In the genomic region with DNA sequence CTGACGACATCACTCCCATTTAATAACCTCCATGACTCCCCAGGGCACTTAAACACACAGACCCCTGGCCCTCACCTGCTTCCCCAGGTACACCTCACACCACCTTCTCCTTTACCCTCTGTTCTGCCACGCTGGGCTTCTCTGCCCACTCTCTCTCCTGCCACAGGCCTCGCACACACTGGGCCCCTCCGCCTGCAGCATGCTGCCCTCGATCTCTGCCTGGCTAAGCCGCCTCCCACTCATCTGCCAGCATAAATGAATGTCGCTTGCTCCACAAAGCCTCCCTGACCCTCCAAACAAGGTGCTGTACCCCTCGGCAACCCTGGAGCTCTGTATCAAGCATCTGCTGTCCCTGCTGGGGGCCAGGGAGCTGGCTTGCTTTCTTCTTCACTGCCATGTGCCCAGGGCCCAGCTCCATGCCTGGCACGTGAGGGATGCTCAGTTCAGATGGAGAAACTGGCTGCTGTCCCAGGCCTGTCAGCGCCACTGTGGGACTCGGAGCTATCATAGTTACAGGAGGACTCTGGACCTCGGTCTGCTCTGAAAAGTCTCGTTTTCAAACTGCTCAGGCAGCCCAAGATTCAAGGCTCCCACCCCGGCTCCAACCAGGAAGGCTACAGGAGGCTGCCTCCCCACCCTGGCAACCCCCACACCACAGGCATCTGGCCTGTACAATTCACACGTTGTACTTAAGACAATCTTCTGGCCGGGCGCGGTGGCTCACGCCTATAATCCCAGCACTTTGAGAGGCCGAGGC, we compare ENCODE assay signal across 21 cellular contexts. TPM values are rescaled to one million over a fixed set of nuclear protein-coding genes. Genes with fewer than 3 reads are reported as not detected.
A peak's percentile ranks its signal among the peaks of the same experiment; 100 is the strongest.
DNase-seq lines count a peak whose midpoint lies in the region; ATAC-seq and TF ChIP-seq lines count a peak whose summit lies in the region.
"Had no signal": no experiment of that assay in that cellular context is flagged by ENCODE, and none has a peak within 500 bp of the region (broad histone marks: within the 10 kb centered on the region; RNA-seq: fewer than 3 reads in every experiment).

No MANE protein-coding gene starts in this region.

- no peak overlapping the region for H3K27ac ChIP-seq in adrenal gland
- H3K27ac ChIP-seq: breast epithelium, C4-2B, tibial artery had no signal

- H3K36me3 Mint-ChIP-seq in neural crest cell (ENCODE audit: low read depth), result no peaks in the 10 kb centered on the region
- H3K36me3 Mint-ChIP-seq: activated naive CD8-positive, alpha-beta T cell treated with anti-CD3 and anti-CD28 coated beads, Interleukin-2, amount 10 ng/mL, durations not matched to agents 7 days and 5 days; natural killer cell had no signal

- peak; percentile 94 for ATAC-seq in Right ventricle myocardium superior (ENCODE audit: poor library complexity)
- ATAC-seq in HG03039 (IDR thresholded peaks at IDR 0.05; ENCODE audit: unreplicated experiment), result no peak
- no peak for ATAC-seq in GM21717 (IDR thresholded peaks at IDR 0.05; ENCODE audit: unreplicated experiment)
- ATAC-seq: activated CD8-positive, alpha-beta T cell treated with anti-CD3 and anti-CD28 coated beads, Interleukin-2, amount 10 ng/mL, durations not matched to agents 7 days and 5 days; natural killer cell had no signal

- TF ChIP-seq CTCF in neural crest cell (conservative IDR thresholded peaks at IDR 0.05) (no peak), adrenal gland (IDR thresholded peaks at IDR 0.05) (no peak)

- H3K4me3 Mint-ChIP-seq in neural crest cell, result no peak overlapping the region
- H3K4me3 Mint-ChIP-seq: activated CD8-positive, alpha-beta T cell treated with anti-CD3 and anti-CD28 coated beads, Interleukin-2, amount 10 ng/mL, durations not matched to agents 7 days and 5 days; activated naive CD8-positive, alpha-beta T cell treated with anti-CD3 and anti-CD28 coated beads, Interleukin-2, amount 10 ng/mL, durations not matched to agents 7 days and 5 days; natural killer cell; stimulated activated naive B cell treated with anti-CD40 and anti-IgM and Interleukin-4, amounts not matched to agents 10 μg/mL and 1 μg/mL and 100 μg/mL, for 72 hours had no signal

- DNase-seq in D341Med (ENCODE audit: low spot score), result peak; percentile 61
- peak; percentile 69 for DNase-seq in NCI-H82 (lab: John Stamatoyannopoulos, UW)
- peak; percentile 72 for DNase-seq in Right ventricle myocardium superior
- no peak for DNase-seq in neural crest cell (ENCODE audit: low read depth, low spot score)
- DNase-seq in H4 (ENCODE audit: low spot score), result no peak
- no peak for DNase-seq in adrenal gland
- DNase-seq: activated CD4-positive, CD25-positive, alpha-beta regulatory T cell; activated CD8-positive, alpha-beta T cell treated with anti-CD3 and anti-CD28 coated beads, Interleukin-2, amount 10 ng/mL, durations not matched to agents 7 days and 5 days; activated naive CD8-positive, alpha-beta T cell treated with anti-CD3 and anti-CD28 coated beads, Interleukin-2, amount 10 ng/mL, durations not matched to agents 7 days and 5 days; DND-41; mammary epithelial cell; natural killer cell; NCI-H187; NCI-H510A treated with DMSO at 0.1 percent for 48 hours; stimulated activated naive B cell treated with anti-CD40 and anti-IgM and Interleukin-4, amounts not matched to agents 10 μg/mL and 1 μg/mL and 100 μg/mL, for 72 hours; tibial artery had no signal

- H3K9me3 Mint-ChIP-seq in neural crest cell, result no peaks in the 10 kb centered on the region
- H3K9me3 Mint-ChIP-seq: activated naive CD8-positive, alpha-beta T cell treated with anti-CD3 and anti-CD28 coated beads, Interleukin-2, amount 10 ng/mL, durations not matched to agents 7 days and 5 days; stimulated activated naive B cell treated with anti-CD40 and anti-IgM and Interleukin-4, amounts not matched to agents 10 μg/mL and 1 μg/mL and 100 μg/mL, for 72 hours had no signal

- intact Hi-C loops in Right ventricle myocardium superior (cut with DNase I) (no loop called here), adrenal gland (cut with DNase I) (no loop called here)

- no peak overlapping the region for H3K4me3 ChIP-seq in adrenal gland
- H3K4me3 ChIP-seq: breast epithelium, HAP-1, tibial artery had no signal

- WGBS in adrenal gland, 4 donors, result 87 to 90% (median 88%) methylated on average over 12 to 20 of the region's 20 CpGs

- H3K27me3 Mint-ChIP-seq in neural crest cell (ENCODE audit: low read depth), result no peaks in the 10 kb centered on the region
- H3K27me3 Mint-ChIP-seq: activated naive CD8-positive, alpha-beta T cell treated with anti-CD3 and anti-CD28 coated beads, Interleukin-2, amount 10 ng/mL, durations not matched to agents 7 days and 5 days; stimulated activated naive B cell treated with anti-CD40 and anti-IgM and Interleukin-4, amounts not matched to agents 10 μg/mL and 1 μg/mL and 100 μg/mL, for 72 hours had no signal

- TF ChIP-seq POLR2A in adrenal gland (IDR thresholded peaks at IDR 0.05), result no peak

- H3K27me3 ChIP-seq in adrenal gland, result no peaks in the 10 kb centered on the region
- H3K27me3 ChIP-seq: breast epithelium, tibial artery had no signal

- no peaks in the 10 kb centered on the region for H3K9me3 ChIP-seq in adrenal gland (replicated peaks in 1 of 3)
- H3K9me3 ChIP-seq: breast epithelium, HAP-1, tibial artery had no signal

- H3K4me1 Mint-ChIP-seq in neural crest cell, result no peaks in the 10 kb centered on the region
- H3K4me1 Mint-ChIP-seq: activated naive CD8-positive, alpha-beta T cell treated with anti-CD3 and anti-CD28 coated beads, Interleukin-2, amount 10 ng/mL, durations not matched to agents 7 days and 5 days had no signal

- H3K27ac Mint-ChIP-seq in neural crest cell (ENCODE audit: unreplicated experiment), result peak overlapping the region; percentile 39
- H3K27ac Mint-ChIP-seq: activated CD8-positive, alpha-beta T cell treated with anti-CD3 and anti-CD28 coated beads, Interleukin-2, amount 10 ng/mL, durations not matched to agents 7 days and 5 days; activated naive CD8-positive, alpha-beta T cell treated with anti-CD3 and anti-CD28 coated beads, Interleukin-2, amount 10 ng/mL, durations not matched to agents 7 days and 5 days; stimulated activated naive B cell treated with anti-CD40 and anti-IgM and Interleukin-4, amounts not matched to agents 10 μg/mL and 1 μg/mL and 100 μg/mL, for 72 hours had no signal

- H3K36me3 ChIP-seq in adrenal gland (replicated peaks in 1 of 2), result no peaks in the 10 kb centered on the region
- H3K36me3 ChIP-seq: breast epithelium, HAP-1 had no signal

- H3K4me1 ChIP-seq in adrenal gland (replicated peaks in 1 of 2), result no peaks in the 10 kb centered on the region
- H3K4me1 ChIP-seq: breast epithelium, HAP-1, tibial artery had no signal

RNA-seq across cellular contexts. Expression of gene TTLL1, which starts 11.9 kb away (rescaled TPM):
- total RNA-seq in Right ventricle myocardium superior (7.8 TPM), neural crest cell (19.1 TPM in 2 replicates), adrenal gland (10 to 100 TPM in 2 of 8 donors, 1 to 10 TPM in 6; 5.8 to 11.1 (median 8.3) TPM)
- total RNA-seq in H4 (2014; rRNA removed; shearing (Covaris generic)), result 3.5 and 7.1 TPM in 2 replicates
- polyA plus RNA-seq in adrenal gland, result 10 to 100 TPM in 1 of 3 donors, 1 to 10 TPM in 2; 5.0 to 12.9 (median 7.0) TPM

RNA-seq across cellular contexts. Expression of gene BIK, which starts 33.3 kb away (rescaled TPM):
- not detected for total RNA-seq in Right ventricle myocardium superior
- total RNA-seq in neural crest cell, result 0.61 and 0.86 TPM in 2 replicates
- total RNA-seq in H4 (2014; rRNA removed; shearing (Covaris generic)), result 0.45 TPM in 1 of 2 replicates, not detected in the other
- total RNA-seq in adrenal gland, result 1 to 10 TPM; 1.7 to 7.4 (median 2.5) TPM
- polyA plus RNA-seq in adrenal gland, result 1 to 10 TPM in 2 of 3 donors, not detected in 1; 3.1 to 3.4 TPM

Comparison
In these comparisons a context has a peak if more than half of its experiments do, and no peak if none do; other contexts are left out.
1. DNase-seq: peak in D341Med (single experiment), NCI-H82 (single experiment) and Right ventricle myocardium superior (single experiment); none in neural crest cell (single experiment), H4 (single experiment) and adrenal gland (0 of 7).